In the genomic region with DNA sequence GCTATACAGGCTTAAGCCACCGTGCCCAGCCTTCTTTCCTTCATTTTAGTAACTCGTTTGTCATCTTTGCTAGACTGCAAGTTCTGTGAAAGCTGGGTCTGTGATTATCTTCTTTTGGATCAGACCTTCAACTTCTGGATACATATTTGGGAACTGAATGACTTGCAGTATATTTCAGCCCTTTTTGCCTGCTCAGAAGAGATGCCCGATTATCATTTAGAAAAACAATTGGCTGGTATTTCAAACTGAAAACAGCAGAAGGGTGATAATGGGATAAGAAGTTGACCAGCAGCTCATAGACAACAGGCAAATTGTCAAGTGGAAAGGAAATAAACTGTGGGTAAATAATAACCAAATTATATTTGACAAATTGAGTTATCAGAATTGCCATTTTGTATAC, we compare ENCODE assay signal across 1 cellular context.
TF ChIP-seq lines count a peak whose summit lies in the region.

No MANE protein-coding gene starts in this region.

TF ChIP-seq in K562, 482 proteins besides CTCF, POLR2A, EP300 and RAD21 (continued from another document and continues in another):
- TF ChIP-seq, protein P1, sequence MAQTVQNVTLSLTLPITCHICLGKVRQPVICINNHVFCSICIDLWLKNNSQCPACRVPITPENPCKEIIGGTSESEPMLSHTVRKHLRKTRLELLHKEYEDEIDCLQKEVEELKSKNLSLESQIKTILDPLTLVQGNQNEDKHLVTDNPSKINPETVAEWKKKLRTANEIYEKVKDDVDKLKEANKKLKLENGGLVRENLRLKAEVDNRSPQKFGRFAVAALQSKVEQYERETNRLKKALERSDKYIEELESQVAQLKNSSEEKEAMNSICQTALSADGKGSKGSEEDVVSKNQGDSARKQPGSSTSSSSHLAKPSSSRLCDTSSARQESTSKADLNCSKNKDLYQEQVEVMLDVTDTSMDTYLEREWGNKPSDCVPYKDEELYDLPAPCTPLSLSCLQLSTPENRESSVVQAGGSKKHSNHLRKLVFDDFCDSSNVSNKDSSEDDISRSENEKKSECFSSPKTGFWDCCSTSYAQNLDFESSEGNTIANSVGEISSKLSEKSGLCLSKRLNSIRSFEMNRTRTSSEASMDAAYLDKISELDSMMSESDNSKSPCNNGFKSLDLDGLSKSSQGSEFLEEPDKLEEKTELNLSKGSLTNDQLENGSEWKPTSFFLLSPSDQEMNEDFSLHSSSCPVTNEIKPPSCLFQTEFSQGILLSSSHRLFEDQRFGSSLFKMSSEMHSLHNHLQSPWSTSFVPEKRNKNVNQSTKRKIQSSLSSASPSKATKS (CRISPR knock-in tag; IDR thresholded peaks at IDR 0.05), result no peak
- TF ChIP-seq NCOR1 (IDR thresholded peaks at IDR 0.05) (peak; percentile 42), CREB5 (CRISPR knock-in tag; IDR thresholded peaks at IDR 0.05) (no peak), ZNF778 (CRISPR knock-in tag; IDR thresholded peaks at IDR 0.05) (no peak), DMBX1 (CRISPR knock-in tag; IDR thresholded peaks at IDR 0.05; ENCODE audit: borderline replicate concordance) (no peak), CBX3 (IDR thresholded peaks at IDR 0.05; ENCODE audit: borderline replicate concordance in 1 of 2, low read length in 2 of 2) (no peak), ZNF766 (CRISPR knock-in tag; conservative IDR thresholded peaks at IDR 0.05) (no peak), POLR2AphosphoS2 (IDR thresholded peaks at IDR 0.05; ENCODE audit: low read length) (no peak), ZNF561 (CRISPR knock-in tag; conservative IDR thresholded peaks at IDR 0.05) (no peak), FOXP1 (CRISPR knock-in tag; IDR thresholded peaks at IDR 0.05) (no peak), FOXK2 (conservative IDR thresholded peaks at IDR 0.05 in 1 of 2, IDR thresholded peaks at IDR 0.05 in 1 of 2; ENCODE audit: low read depth in 2 of 2) (no peak), NR3C1 (CRISPR knock-in tag; IDR thresholded peaks at IDR 0.05) (no peak), ESRRA (IDR thresholded peaks at IDR 0.05; ENCODE audit: borderline replicate concordance, low read depth) (no peak), SAP30 (IDR thresholded peaks at IDR 0.05; ENCODE audit: borderline replicate concordance, insufficient read depth, low read depth, low read length, poor library complexity, severe bottlenecking) (no peak), RFX5 (IDR thresholded peaks at IDR 0.05; ENCODE audit: low read depth, low read length) (no peak), NRF1 (conservative IDR thresholded peaks at IDR 0.05 in 1 of 2, IDR thresholded peaks at IDR 0.05 in 1 of 2) (no peak), NFATC3 (IDR thresholded peaks at IDR 0.05) (no peak), RBM15 (IDR thresholded peaks at IDR 0.05; ENCODE audit: insufficient read depth, low read length) (no peak), NR2C1 (IDR thresholded peaks at IDR 0.05) (no peak), NR2C1 (tag; IDR thresholded peaks at IDR 0.05) (no peak), ZNF318 (IDR thresholded peaks at IDR 0.05; ENCODE audit: borderline replicate concordance in 1 of 2, low read depth in 1 of 2) (no peak), MCM2 (IDR thresholded peaks at IDR 0.05; ENCODE audit: low read depth) (no peak), MXD1 (CRISPR knock-in tag; IDR thresholded peaks at IDR 0.05; ENCODE audit: borderline replicate concordance, poor library complexity, severe bottlenecking) (no peak), CC2D1A (IDR thresholded peaks at IDR 0.05) (no peak), RCOR1 (IDR thresholded peaks at IDR 0.05; ENCODE audit: borderline replicate concordance in 1 of 2, low read depth in 2 of 2, low read length in 2 of 2) (0 out of 4 replicates have a peak, but pooled peaks of 1 of the 2 experiments have one; percentile 31), MAFG (tag; conservative IDR thresholded peaks at IDR 0.05) (peak; percentile 96), JUNB (CRISPR knock-in tag; conservative IDR thresholded peaks at IDR 0.05) (no peak), ZNF408 (CRISPR knock-in tag; IDR thresholded peaks at IDR 0.05; ENCODE audit: low read depth) (no peak), DNMT1 (IDR thresholded peaks at IDR 0.05) (no peak), ZNF224 (CRISPR knock-in tag; IDR thresholded peaks at IDR 0.05) (no peak), RUNX1 (IDR thresholded peaks at IDR 0.05; ENCODE audit: low read depth) (no peak), DPF2 (IDR thresholded peaks at IDR 0.05) (peak; percentile 58), ELK3 (CRISPR knock-in tag; IDR thresholded peaks at IDR 0.05) (no peak)
- TF ChIP-seq, protein P2, sequence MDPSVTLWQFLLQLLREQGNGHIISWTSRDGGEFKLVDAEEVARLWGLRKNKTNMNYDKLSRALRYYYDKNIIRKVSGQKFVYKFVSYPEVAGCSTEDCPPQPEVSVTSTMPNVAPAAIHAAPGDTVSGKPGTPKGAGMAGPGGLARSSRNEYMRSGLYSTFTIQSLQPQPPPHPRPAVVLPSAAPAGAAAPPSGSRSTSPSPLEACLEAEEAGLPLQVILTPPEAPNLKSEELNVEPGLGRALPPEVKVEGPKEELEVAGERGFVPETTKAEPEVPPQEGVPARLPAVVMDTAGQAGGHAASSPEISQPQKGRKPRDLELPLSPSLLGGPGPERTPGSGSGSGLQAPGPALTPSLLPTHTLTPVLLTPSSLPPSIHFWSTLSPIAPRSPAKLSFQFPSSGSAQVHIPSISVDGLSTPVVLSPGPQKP (CRISPR knock-in tag; IDR thresholded peaks at IDR 0.05), result no peak
- TF ChIP-seq, protein P3, sequence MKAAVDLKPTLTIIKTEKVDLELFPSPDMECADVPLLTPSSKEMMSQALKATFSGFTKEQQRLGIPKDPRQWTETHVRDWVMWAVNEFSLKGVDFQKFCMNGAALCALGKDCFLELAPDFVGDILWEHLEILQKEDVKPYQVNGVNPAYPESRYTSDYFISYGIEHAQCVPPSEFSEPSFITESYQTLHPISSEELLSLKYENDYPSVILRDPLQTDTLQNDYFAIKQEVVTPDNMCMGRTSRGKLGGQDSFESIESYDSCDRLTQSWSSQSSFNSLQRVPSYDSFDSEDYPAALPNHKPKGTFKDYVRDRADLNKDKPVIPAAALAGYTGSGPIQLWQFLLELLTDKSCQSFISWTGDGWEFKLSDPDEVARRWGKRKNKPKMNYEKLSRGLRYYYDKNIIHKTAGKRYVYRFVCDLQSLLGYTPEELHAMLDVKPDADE (conservative IDR thresholded peaks at IDR 0.05; ENCODE audit: control insufficient read depth, low read depth, low read length), result no peak
- TF ChIP-seq, protein P4, sequence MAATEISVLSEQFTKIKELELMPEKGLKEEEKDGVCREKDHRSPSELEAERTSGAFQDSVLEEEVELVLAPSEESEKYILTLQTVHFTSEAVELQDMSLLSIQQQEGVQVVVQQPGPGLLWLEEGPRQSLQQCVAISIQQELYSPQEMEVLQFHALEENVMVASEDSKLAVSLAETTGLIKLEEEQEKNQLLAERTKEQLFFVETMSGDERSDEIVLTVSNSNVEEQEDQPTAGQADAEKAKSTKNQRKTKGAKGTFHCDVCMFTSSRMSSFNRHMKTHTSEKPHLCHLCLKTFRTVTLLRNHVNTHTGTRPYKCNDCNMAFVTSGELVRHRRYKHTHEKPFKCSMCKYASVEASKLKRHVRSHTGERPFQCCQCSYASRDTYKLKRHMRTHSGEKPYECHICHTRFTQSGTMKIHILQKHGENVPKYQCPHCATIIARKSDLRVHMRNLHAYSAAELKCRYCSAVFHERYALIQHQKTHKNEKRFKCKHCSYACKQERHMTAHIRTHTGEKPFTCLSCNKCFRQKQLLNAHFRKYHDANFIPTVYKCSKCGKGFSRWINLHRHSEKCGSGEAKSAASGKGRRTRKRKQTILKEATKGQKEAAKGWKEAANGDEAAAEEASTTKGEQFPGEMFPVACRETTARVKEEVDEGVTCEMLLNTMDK (IDR thresholded peaks at IDR 0.05; ENCODE audit: borderline replicate concordance, insufficient read depth, low read depth, low read length, poor library complexity, severe bottlenecking), result no peak
- TF ChIP-seq, protein P5, sequence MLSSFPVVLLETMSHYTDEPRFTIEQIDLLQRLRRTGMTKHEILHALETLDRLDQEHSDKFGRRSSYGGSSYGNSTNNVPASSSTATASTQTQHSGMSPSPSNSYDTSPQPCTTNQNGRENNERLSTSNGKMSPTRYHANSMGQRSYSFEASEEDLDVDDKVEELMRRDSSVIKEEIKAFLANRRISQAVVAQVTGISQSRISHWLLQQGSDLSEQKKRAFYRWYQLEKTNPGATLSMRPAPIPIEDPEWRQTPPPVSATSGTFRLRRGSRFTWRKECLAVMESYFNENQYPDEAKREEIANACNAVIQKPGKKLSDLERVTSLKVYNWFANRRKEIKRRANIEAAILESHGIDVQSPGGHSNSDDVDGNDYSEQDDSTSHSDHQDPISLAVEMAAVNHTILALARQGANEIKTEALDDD (IDR thresholded peaks at IDR 0.05), result peak; percentile 60; the same call in 1 of the 2 replicates
- TF ChIP-seq, protein P6, sequence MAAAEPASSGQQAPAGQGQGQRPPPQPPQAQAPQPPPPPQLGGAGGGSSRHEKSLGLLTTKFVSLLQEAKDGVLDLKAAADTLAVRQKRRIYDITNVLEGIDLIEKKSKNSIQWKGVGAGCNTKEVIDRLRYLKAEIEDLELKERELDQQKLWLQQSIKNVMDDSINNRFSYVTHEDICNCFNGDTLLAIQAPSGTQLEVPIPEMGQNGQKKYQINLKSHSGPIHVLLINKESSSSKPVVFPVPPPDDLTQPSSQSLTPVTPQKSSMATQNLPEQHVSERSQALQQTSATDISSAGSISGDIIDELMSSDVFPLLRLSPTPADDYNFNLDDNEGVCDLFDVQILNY (CRISPR knock-in tag; IDR thresholded peaks at IDR 0.05), result no peak
